In genomic region chr3:126926684-126927404, GRCh38 we compare ENCODE assay signal across 10 cellular contexts. TPM values are rescaled to one million over a fixed set of nuclear protein-coding genes. Genes with fewer than 3 reads are reported as not detected.
DNase-seq lines count a peak whose midpoint lies in the region; ATAC-seq and TF ChIP-seq lines count a peak whose summit lies in the region.
"Had no signal": no experiment of that assay in that cellular context is flagged by ENCODE, and none has a peak within 500 bp of the region (broad histone marks: within the 10 kb centered on the region; RNA-seq: fewer than 3 reads in every experiment).

No MANE protein-coding gene starts in this region.

- H3K4me3 Mint-ChIP-seq in CD8-positive, alpha-beta memory T cell: no peak overlapping the region
- H3K4me3 Mint-ChIP-seq: naive thymus-derived CD8-positive, alpha-beta T cell had no signal

- no peak for TF ChIP-seq POLR2A in suprapubic skin (IDR thresholded peaks at IDR 0.05)

- no peak overlapping the region for H3K27ac Mint-ChIP-seq in CD8-positive, alpha-beta memory T cell

- H3K27me3 Mint-ChIP-seq in CD8-positive, alpha-beta memory T cell: no peaks in the 10 kb centered on the region

- no peak overlapping the region for H3K4me3 ChIP-seq in HFF-Myc (replicated peaks; ENCODE audit: low read depth, low read length)
- H3K4me3 ChIP-seq in right cardiac atrium (ENCODE audit: low read length): no peak overlapping the region
- H3K4me3 ChIP-seq in suprapubic skin: no peak overlapping the region
- H3K4me3 ChIP-seq in CD8-positive, alpha-beta memory T cell (ENCODE audit: low read length): no peak overlapping the region

- H3K36me3 Mint-ChIP-seq in CD8-positive, alpha-beta memory T cell: peaks cover 0 to 7% (median 0%) of the 10 kb centered on the region in 3 donors

- ATAC-seq in right cardiac atrium (peak; percentile 88 to 92), HG03442 (IDR thresholded peaks at IDR 0.05; ENCODE audit: unreplicated experiment) (no peak)
- ATAC-seq: naive thymus-derived CD8-positive, alpha-beta T cell had no signal

- H3K27ac ChIP-seq in right cardiac atrium (ENCODE audit: low read length) (peak overlapping the region; percentile 11), suprapubic skin (peak overlapping the region; percentile 20)
- H3K27ac ChIP-seq in CD8-positive, alpha-beta memory T cell (ENCODE audit: low read depth, low read length): no peak overlapping the region

- DNase-seq in HFF-Myc (ENCODE audit: extremely low read depth, low read depth) (no peak), brain pericyte (ENCODE audit: low read depth, low spot score) (peak; percentile 59), right cardiac atrium (peak; percentile 84 to 86 (median 85)), suprapubic skin (ENCODE audit: low spot score in 2 of 2) (no peak), DMS 273 treated with DMSO at 0.1 percent for 48 hours (lab: John Stamatoyannopoulos, UW) (no peak)
- DNase-seq in CD8-positive, alpha-beta memory T cell: no peak
- no peak for DNase-seq in stimulated activated CD4-positive, alpha-beta T cell treated with anti-CD3 and anti-CD28 coated beads, Interleukin-4, amount 100 ng/mL, for 24 hours
- DNase-seq: naive thymus-derived CD8-positive, alpha-beta T cell; SHP77 had no signal

- no peaks in the 10 kb centered on the region for H3K9me3 ChIP-seq in right cardiac atrium (ENCODE audit: control insufficient read depth, low read length)
- H3K9me3 ChIP-seq in suprapubic skin: no peaks in the 10 kb centered on the region
- no peaks in the 10 kb centered on the region for H3K9me3 ChIP-seq in CD8-positive, alpha-beta memory T cell (ENCODE audit: low read length)

- H3K27me3 ChIP-seq in right cardiac atrium (ENCODE audit: control insufficient read depth, insufficient read depth) (no peaks in the 10 kb centered on the region), suprapubic skin (no peaks in the 10 kb centered on the region)
- no peaks in the 10 kb centered on the region for H3K27me3 ChIP-seq in CD8-positive, alpha-beta memory T cell (ENCODE audit: insufficient read depth, low read length, poor library complexity, severe bottlenecking)

- no peaks in the 10 kb centered on the region for H3K9me3 Mint-ChIP-seq in CD8-positive, alpha-beta memory T cell
- H3K9me3 Mint-ChIP-seq: naive thymus-derived CD8-positive, alpha-beta T cell had no signal

- POLR2A ChIA-PET in CD8-positive, alpha-beta memory T cell (lab: Charles Lee): no interaction called here

- no peaks in the 10 kb centered on the region for H3K36me3 ChIP-seq in suprapubic skin
- no peaks in the 10 kb centered on the region for H3K36me3 ChIP-seq in CD8-positive, alpha-beta memory T cell (ENCODE audit: insufficient read depth, low read length)

- intact Hi-C loops in right cardiac atrium (cut with DNase I): no loop called here

- H3K4me1 ChIP-seq in right cardiac atrium (ENCODE audit: control insufficient read depth, insufficient read depth, low read length) (peaks cover 5% of the 10 kb centered on the region), suprapubic skin (peaks cover 21% of the 10 kb centered on the region)
- H3K4me1 ChIP-seq in CD8-positive, alpha-beta memory T cell (ENCODE audit: insufficient read depth, low read length): no peaks in the 10 kb centered on the region

- TF ChIP-seq CTCF in HFF-Myc (IDR thresholded peaks at IDR 0.05; ENCODE audit: low read depth, low read length, missing control alignments) (peak; percentile 22), suprapubic skin (IDR thresholded peaks at IDR 0.05) (peak; percentile 8 to 21)

- CTCF ChIA-PET in CD8-positive, alpha-beta memory T cell (lab: Charles Lee): no interaction called here

- H3K4me1 Mint-ChIP-seq in CD8-positive, alpha-beta memory T cell: peaks cover 5 to 10% (median 8%) of the 10 kb centered on the region in 3 donors

- no peak for TF ChIP-seq EP300 in suprapubic skin (IDR thresholded peaks at IDR 0.05)

- 53% methylated on average over 11 of the region's 11 CpGs for WGBS in right cardiac atrium
- WGBS in suprapubic skin: 41% methylated on average over 11 of the region's 11 CpGs

RNA-seq across cellular contexts. Expression of gene PLXNA1, which starts 56.1 kb away (rescaled TPM):
- 10 to 100 TPM; 12.8 to 17.8 (median 15.2) TPM for total RNA-seq in right cardiac atrium
- 9.9 TPM for polyA plus RNA-seq in right cardiac atrium
- total RNA-seq in suprapubic skin: 10 to 100 TPM; 48.4 to 77.9 (median 59.4) TPM
- total RNA-seq in CD8-positive, alpha-beta memory T cell: 10 to 100 TPM; 14.4 to 15.9 TPM
- polyA plus RNA-seq in CD8-positive, alpha-beta memory T cell: 1.0 TPM

Comparison
In these comparisons a context has a peak if more than half of its experiments do, and no peak if none do; other contexts are left out.
1. DNase-seq: peak in brain pericyte (single experiment) and right cardiac atrium (3 of 3); none in HFF-Myc (single experiment), suprapubic skin (0 of 2), DMS 273 treated with DMSO at 0.1 percent for 48 hours (single experiment), CD8-positive, alpha-beta memory T cell (0 of 5) and stimulated activated CD4-positive, alpha-beta T cell treated with anti-CD3 and anti-CD28 coated beads, Interleukin-4, amount 100 ng/mL, for 24 hours (single experiment).